In genomic region chr5:104418056-104418455, GRCh38 we compare ENCODE assay signal across 26 cellular contexts.
"Had no signal": no experiment of that assay in that cellular context is flagged by ENCODE, and none has a peak within 500 bp of the region (broad histone marks: within the 10 kb centered on the region; RNA-seq: fewer than 3 reads in every experiment).

No MANE protein-coding gene starts in this region.

- H3K9me3 ChIP-seq: suprapubic skin, testis, thoracic aorta, thyroid gland, tibial artery, tibial nerve, transverse colon, upper lobe of left lung, upper lobe of right lung, uterus, vagina had no signal

- H3K27me3 ChIP-seq: stomach, suprapubic skin, testis, thyroid gland, tibial artery, tibial nerve, transverse colon, upper lobe of left lung, upper lobe of right lung, uterus, vagina had no signal

- ATAC-seq: stimulated activated effector memory CD8-positive, alpha-beta T cell treated with anti-CD3 and anti-CD28 coated beads, Interleukin-12 subunit alpha, Interleukin-12 subunit beta, amount 100 ng/mL, for 72 hours; stimulated activated memory B cell treated with anti-CD40 and anti-IgM and Interleukin-4, amounts not matched to agents 10 μg/mL and 1 μg/mL and 100 μg/mL, for 72 hours; stimulated activated naive B cell treated with anti-CD40 and anti-IgM and Interleukin-4, amounts not matched to agents 10 μg/mL and 1 μg/mL and 100 μg/mL, for 72 hours; stimulated activated naive CD8-positive, alpha-beta T cell treated with anti-CD3 and anti-CD28 coated beads, Interleukin-15, amount 100 ng/mL, for 72 hours; stimulated activated naive CD8-positive, alpha-beta T cell treated with anti-CD3 and anti-CD28 coated beads, Interleukin-15, Interleukin-2, amounts not matched to agents 100 U/mL and 50 U/mL, for 24 hours; upper lobe of right lung had no signal

- DNase-seq: stimulated activated CD4-positive, alpha-beta T cell treated with anti-CD3 and anti-CD28 coated beads, Interleukin-2, amount 100 ng/mL, for 48 hours; stimulated activated CD4-positive, alpha-beta T cell treated with anti-CD3 and anti-CD28 coated beads, Interleukin-4, amount 100 ng/mL, for 1 hour; stimulated activated CD4-positive, alpha-beta T cell treated with anti-CD3 and anti-CD28 coated beads, Interleukin-4, amount 100 ng/mL, for 24 hours; stimulated activated CD4-positive, alpha-beta T cell treated with anti-CD3 and anti-CD28 coated beads, Interleukin-4, amount 100 ng/mL, for 4 hours; stimulated activated CD8-positive, alpha-beta memory T cell treated with anti-CD3 and anti-CD28 coated beads, Interleukin-4, amount 100 ng/mL, for 48 hours; stimulated activated naive B cell treated with anti-CD40 and anti-IgM and Interleukin-4, amounts not matched to agents 10 μg/mL and 1 μg/mL and 100 μg/mL, for 72 hours; stimulated activated naive CD4-positive, alpha-beta T cell; stimulated activated naive CD4-positive, alpha-beta T cell treated with Interleukin-2 at 50 U/mL for 16 hours; stimulated activated naive CD8-positive, alpha-beta T cell treated with anti-CD3 and anti-CD28 coated beads, Interleukin-15, amount 100 ng/mL, for 72 hours; stimulated activated naive CD8-positive, alpha-beta T cell treated with anti-CD3 and anti-CD28 coated beads, Interleukin-15, Interleukin-2, amounts not matched to agents 100 U/mL and 50 U/mL, for 24 hours; stomach; substantia nigra; testis; thyroid gland; tibial artery; transverse colon; trophoblast cell; upper lobe of left lung; upper lobe of right lung; uterus had no signal

- H3K4me1 ChIP-seq: stomach, suprapubic skin, testis, thyroid gland, tibial artery, tibial nerve, transverse colon, upper lobe of left lung, upper lobe of right lung, uterus, vagina had no signal

- H3K27ac ChIP-seq: stomach, suprapubic skin, testis, thoracic aorta, thyroid gland, tibial artery, tibial nerve, transverse colon, upper lobe of left lung, upper lobe of right lung, uterus, vagina had no signal

- H3K36me3 ChIP-seq: stomach, suprapubic skin, thoracic aorta, thyroid gland, tibial artery, tibial nerve, transverse colon, upper lobe of left lung, upper lobe of right lung, uterus, vagina had no signal

- H3K4me3 ChIP-seq: stomach, suprapubic skin, testis, thoracic aorta, thyroid gland, tibial artery, tibial nerve, transverse colon, upper lobe of left lung, upper lobe of right lung, uterus, vagina had no signal
